In the genomic region with DNA sequence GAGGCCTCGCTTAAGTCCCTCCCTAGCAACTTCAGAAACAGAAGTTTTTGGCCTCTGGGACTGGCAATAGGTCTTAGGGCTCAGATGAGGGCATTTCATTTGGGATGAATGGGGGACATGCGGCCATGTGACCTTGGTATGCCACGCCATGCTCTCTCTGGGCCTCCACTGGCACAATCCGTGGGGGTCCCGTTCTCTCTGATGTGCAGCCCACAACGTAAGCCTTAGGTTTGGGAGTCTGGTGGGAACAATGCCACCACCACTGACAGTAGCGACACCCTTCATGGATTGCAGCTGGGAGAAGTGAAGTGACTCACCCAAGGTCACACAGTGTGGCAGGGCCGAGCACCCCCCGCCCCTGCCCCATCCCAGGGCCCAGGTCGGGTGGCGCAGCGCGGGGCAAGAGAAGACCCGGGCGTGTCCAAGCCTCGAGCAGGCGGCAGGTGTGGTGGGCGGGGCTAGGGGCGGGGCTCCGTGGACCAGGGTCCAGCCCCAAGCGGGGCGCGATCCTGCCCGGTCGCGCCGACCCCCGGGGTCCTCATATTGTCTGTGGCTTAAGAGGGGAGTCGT, we compare ENCODE assay signal across 8 cellular contexts. TPM values are rescaled to one million over a fixed set of nuclear protein-coding genes. Genes with fewer than 3 reads are reported as not detected.
DNase-seq lines count a peak whose midpoint lies in the region; ATAC-seq and TF ChIP-seq lines count a peak whose summit lies in the region.

No MANE protein-coding gene starts in this region.

- BruUV-seq in A673 (replicated peaks; lab: Mats Ljungman, UMichigan) = no TSS peak

- H3K9me3 Mint-ChIP-seq in activated T-helper 2 cell treated with anti-CD3 and anti-CD28 coated beads, Interferon-gamma antibody, Interleukin-2, Interleukin-4, amounts not matched to agents 10 μg/mL and 5 μg/mL and 100 μg/mL, durations not matched to agents 14 hours and 24 hours and 36 hours = no peaks in the 10 kb centered on the region

- TF ChIP-seq CTCF in A673 (conservative IDR thresholded peaks at IDR 0.05; ENCODE audit: low read depth, low read length) = no peak
- no peak for TF ChIP-seq CTCF in LNCaP clone FGC (IDR thresholded peaks at IDR 0.05; ENCODE audit: control insufficient read depth, extremely low read depth, insufficient read depth)

- CTCF ChIA-PET in A673 (lab: Charles Lee) = no interaction called here

- peak overlapping the region; percentile 39 for H3K4me3 Mint-ChIP-seq in activated T-helper 2 cell treated with anti-CD3 and anti-CD28 coated beads, Interferon-gamma antibody, Interleukin-2, Interleukin-4, amounts not matched to agents 10 μg/mL and 5 μg/mL and 100 μg/mL, durations not matched to agents 14 hours and 24 hours and 36 hours (ENCODE audit: low read depth)

- ATAC-seq in HG02610 (IDR thresholded peaks at IDR 0.05; ENCODE audit: unreplicated experiment) (no peak), GM21423 (IDR thresholded peaks at IDR 0.05; ENCODE audit: unreplicated experiment) (no peak)

- no peak overlapping the region for H3K27ac Mint-ChIP-seq in activated T-helper 2 cell treated with anti-CD3 and anti-CD28 coated beads, Interferon-gamma antibody, Interleukin-2, Interleukin-4, amounts not matched to agents 10 μg/mL and 5 μg/mL and 100 μg/mL, durations not matched to agents 14 hours and 24 hours and 36 hours

- POLR2A ChIA-PET in A673 (lab: Charles Lee; ENCODE audit: low non-redundant PET) = no interaction called here

- peaks cover 23% of the 10 kb centered on the region for H3K4me1 Mint-ChIP-seq in activated T-helper 2 cell treated with anti-CD3 and anti-CD28 coated beads, Interferon-gamma antibody, Interleukin-2, Interleukin-4, amounts not matched to agents 10 μg/mL and 5 μg/mL and 100 μg/mL, durations not matched to agents 14 hours and 24 hours and 36 hours (ENCODE audit: low read depth)

- DNase-seq in A673 (ENCODE audit: low spot score) = no peak
- no peak for DNase-seq in LNCaP clone FGC (ENCODE audit: low read depth)
- DNase-seq in activated T-helper 2 cell treated with anti-CD3 and anti-CD28 coated beads, Interferon-gamma antibody, Interleukin-2, Interleukin-4, amounts not matched to agents 10 μg/mL and 5 μg/mL and 100 μg/mL, durations not matched to agents 14 hours and 24 hours and 36 hours (ENCODE audit: low spot score) = no peak
- peak; percentile 40 to 54 for DNase-seq in stimulated activated CD4-positive, alpha-beta T cell treated with anti-CD3 and anti-CD28 coated beads, Interleukin-2, amount 100 ng/mL, for 24 hours
- DNase-seq in MV-4-11 (lab: John Stamatoyannopoulos, UW) = no peak

- H3K36me3 ChIP-seq in A673 (ENCODE audit: insufficient read depth, low read length, poor library complexity, severe bottlenecking) = peaks cover 26% of the 10 kb centered on the region

- peaks cover 25% of the 10 kb centered on the region for H3K36me3 Mint-ChIP-seq in activated T-helper 2 cell treated with anti-CD3 and anti-CD28 coated beads, Interferon-gamma antibody, Interleukin-2, Interleukin-4, amounts not matched to agents 10 μg/mL and 5 μg/mL and 100 μg/mL, durations not matched to agents 14 hours and 24 hours and 36 hours (ENCODE audit: low read depth)

- no peaks in the 10 kb centered on the region for H3K27me3 ChIP-seq in A673 (replicated peaks; ENCODE audit: insufficient read depth, low read depth, low read length, poor library complexity)

- H3K27me3 Mint-ChIP-seq in activated T-helper 2 cell treated with anti-CD3 and anti-CD28 coated beads, Interferon-gamma antibody, Interleukin-2, Interleukin-4, amounts not matched to agents 10 μg/mL and 5 μg/mL and 100 μg/mL, durations not matched to agents 14 hours and 24 hours and 36 hours (ENCODE audit: low read depth) = peaks cover 12% of the 10 kb centered on the region

- H3K27ac ChIP-seq in A673 (ENCODE audit: low read depth, low read length, poor library complexity, severe bottlenecking) = peak overlapping the region; percentile 99

- H3K4me3 ChIP-seq in A673 (ENCODE audit: low read depth, low read length, poor library complexity, severe bottlenecking) (peak overlapping the region; percentile 97), LNCaP clone FGC (ENCODE audit: low read depth, low read length) (peak overlapping the region; percentile 74), iPS-11a (ENCODE audit: low read depth, low read length) (peak overlapping the region; percentile 28)

- peaks cover 42% of the 10 kb centered on the region for H3K4me1 ChIP-seq in A673 (ENCODE audit: insufficient read depth, low read length, poor library complexity, severe bottlenecking)

- intact Hi-C loops in A673 (cut with micrococcal nuclease; ENCODE audit: unreplicated experiment) = loop anchor here (1.0 to 5.0 kb wide), 4 partner anchors 189 to 598 kb away; no protein-coding TSS in a partner anchor
- intact Hi-C loops in activated T-helper 2 cell treated with anti-CD3 and anti-CD28 coated beads, Interferon-gamma antibody, Interleukin-2, Interleukin-4, amounts not matched to agents 10 μg/mL and 5 μg/mL and 100 μg/mL, durations not matched to agents 14 hours and 24 hours and 36 hours (cut with micrococcal nuclease) = loop anchor here (1.0 to 5.0 kb wide), 7 partner anchors 98 to 383 kb away; a partner anchor contains a TSS

- no peaks in the 10 kb centered on the region for H3K9me3 ChIP-seq in A673 (ENCODE audit: low read depth, low read length, poor library complexity, severe bottlenecking)

RNA-seq across cellular contexts. Expression of a gene that starts 0.9 kb away (rescaled TPM):
- 130 and 136 TPM in 2 replicates for total RNA-seq in A673 (2021)
- 36.2 and 36.4 TPM in 2 replicates for total RNA-seq in activated T-helper 2 cell treated with anti-CD3 and anti-CD28 coated beads, Interferon-gamma antibody, Interleukin-2, Interleukin-4, amounts not matched to agents 10 μg/mL and 5 μg/mL and 100 μg/mL, durations not matched to agents 14 hours and 24 hours and 36 hours

RNA-seq across cellular contexts. Expression of a gene that starts 36.2 kb away (rescaled TPM):
- 22.9 and 25.9 TPM in 2 replicates for total RNA-seq in A673 (2021)
- total RNA-seq in activated T-helper 2 cell treated with anti-CD3 and anti-CD28 coated beads, Interferon-gamma antibody, Interleukin-2, Interleukin-4, amounts not matched to agents 10 μg/mL and 5 μg/mL and 100 μg/mL, durations not matched to agents 14 hours and 24 hours and 36 hours = 26.5 and 29.5 TPM in 2 replicates

Comparison
In these comparisons a context has a peak if more than half of its experiments do, and no peak if none do; other contexts are left out.
1. DNase-seq: peak in stimulated activated CD4-positive, alpha-beta T cell treated with anti-CD3 and anti-CD28 coated beads, Interleukin-2, amount 100 ng/mL, for 24 hours (2 of 2); none in A673 (single experiment), LNCaP clone FGC (single experiment), activated T-helper 2 cell treated with anti-CD3 and anti-CD28 coated beads, Interferon-gamma antibody, Interleukin-2, Interleukin-4, amounts not matched to agents 10 μg/mL and 5 μg/mL and 100 μg/mL, durations not matched to agents 14 hours and 24 hours and 36 hours (single experiment) and MV-4-11 (single experiment).
2. H3K4me3 ChIP-seq: peak in every context shown above with its lines; median percentile 97 in A673; 74 in LNCaP clone FGC; 28 in iPS-11a.